ENCODE assay signal across 9 cellular contexts in the genomic region with DNA sequence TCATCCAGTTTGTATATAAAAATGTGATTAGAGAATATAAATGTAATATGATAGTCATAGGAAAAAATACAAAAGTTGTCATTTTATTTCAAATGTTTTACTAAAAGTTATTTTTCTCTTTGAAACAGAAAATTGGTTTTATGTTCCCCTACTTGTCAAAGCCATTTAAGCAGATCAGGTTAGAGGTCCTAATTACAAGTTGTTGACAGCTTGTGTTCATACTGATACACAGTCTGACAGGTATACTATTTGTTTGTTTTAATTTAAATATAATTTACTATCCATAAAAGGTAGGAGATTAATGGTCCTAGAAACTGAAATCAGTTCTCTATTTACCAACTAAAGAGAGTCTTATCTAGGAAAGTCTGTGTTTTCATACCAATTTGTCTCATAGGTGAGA.
"Had no signal": no experiment of that assay in that cellular context is flagged by ENCODE, and none has a peak within 500 bp of the region (broad histone marks: within the 10 kb centered on the region; RNA-seq: fewer than 3 reads in every experiment).

No MANE protein-coding gene starts in this region.

- H3K27ac ChIP-seq: HL-60, KMS-11 had no signal

- DNase-seq: H9, HCEC 1CT had no signal

- H3K27ac Mint-ChIP-seq: GM23338, H9, IgD-negative memory B cell had no signal

- FAIRE-seq: H1, H54, HepG2 had no signal

- H3K4me3 ChIP-seq: GM23338 had no signal

- ATAC-seq: GM23338, HepG2 had no signal

- H3K4me1 Mint-ChIP-seq: GM23338, H9 had no signal

- H3K4me3 Mint-ChIP-seq: GM23338, H9, IgD-negative memory B cell had no signal

- H3K9me3 Mint-ChIP-seq: GM23338, H9 had no signal

- H3K36me3 Mint-ChIP-seq: IgD-negative memory B cell had no signal
